8 cellular contexts compared by ENCODE assay signal in the genomic region with DNA sequence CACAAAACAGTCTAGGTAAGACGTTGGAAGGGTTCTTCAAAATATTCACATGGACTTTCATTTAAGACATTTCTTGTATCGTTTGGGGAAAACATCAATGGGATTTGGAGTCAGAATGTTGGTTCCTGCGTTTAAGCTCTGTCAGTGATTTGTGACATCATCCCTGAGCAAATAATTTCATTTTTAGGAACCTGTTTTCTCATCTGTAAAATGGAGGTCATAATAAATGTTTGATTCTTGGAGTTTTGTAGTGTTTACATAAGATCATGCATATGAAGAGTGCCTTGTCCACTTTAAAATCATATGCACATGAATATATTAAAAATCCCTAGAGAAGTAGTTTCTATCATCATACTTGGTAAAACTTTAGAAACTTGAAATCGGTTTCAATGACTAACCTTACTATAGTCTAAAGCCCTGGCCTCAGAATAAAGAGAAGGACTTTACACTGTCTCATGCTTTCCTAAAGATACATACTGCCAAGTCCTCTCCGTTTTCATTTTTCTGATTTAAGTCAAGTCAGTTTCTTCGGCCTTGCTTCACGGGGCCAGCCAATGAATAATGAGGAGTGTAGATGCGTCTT.
A peak's percentile ranks its signal among the peaks of the same experiment; 100 is the strongest.
DNase-seq lines count a peak whose midpoint lies in the region; ATAC-seq and TF ChIP-seq lines count a peak whose summit lies in the region.

No MANE protein-coding gene starts in this region.

- H3K18ac ChIP-seq in IMR-90 (ENCODE audit: low read depth, low read length) (no peak overlapping the region), mesenchymal stem cell (ENCODE audit: low read depth in 1 of 2, low read length in 2 of 2) (no peak overlapping the region)

- H3K79me1 ChIP-seq in IMR-90 (ENCODE audit: low read depth in 1 of 2, low read length in 2 of 2) (no peaks in the 10 kb centered on the region), mesenchymal stem cell (replicated peaks; ENCODE audit: low read length, poor library complexity, severe bottlenecking) (no peaks in the 10 kb centered on the region)

- H4K91ac ChIP-seq in IMR-90 (ENCODE audit: insufficient read depth, low read depth, low read length): no peak overlapping the region
- no peak overlapping the region for H4K91ac ChIP-seq in mesenchymal stem cell (ENCODE audit: low read length)

- H3K23ac ChIP-seq in IMR-90 (ENCODE audit: low read depth, low read length) (no peak overlapping the region), mesenchymal stem cell (ENCODE audit: low read length in 2 of 2) (no peak overlapping the region)

- H3K27ac ChIP-seq in 22Rv1: no peak overlapping the region
- H3K27ac ChIP-seq in IMR-90 (ENCODE audit: insufficient read depth, low read length): peak overlapping the region; percentile 8; the same call in 1 of the 2 replicates
- peak overlapping the region; percentile 32 to 54 for H3K27ac ChIP-seq in breast epithelium
- H3K27ac ChIP-seq in mesenchymal stem cell (ENCODE audit: low read length, poor library complexity, severe bottlenecking): peak overlapping the region; percentile 73

- H2BK5ac ChIP-seq in IMR-90 (ENCODE audit: low read depth, low read length, poor library complexity, severe bottlenecking) (peak overlapping the region; percentile 35), mesenchymal stem cell (ENCODE audit: low read depth, low read length, poor library complexity, severe bottlenecking) (no peak overlapping the region)

- no peak for ATAC-seq in IMR-90 (ENCODE audit: low read depth)

- no peak overlapping the region for H3K9ac ChIP-seq in IMR-90 (ENCODE audit: low read depth, low read length)
- H3K9ac ChIP-seq in mesenchymal stem cell (ENCODE audit: low read length): peak overlapping the region; percentile 80

- no peak for TF ChIP-seq RAD21 in IMR-90 (IDR thresholded peaks at IDR 0.05; ENCODE audit: low read length)

- peaks cover 6% of the 10 kb centered on the region for H3K9me1 ChIP-seq in IMR-90 (ENCODE audit: insufficient read depth, low read length)

- H3K4me2 ChIP-seq in IMR-90 (ENCODE audit: low read depth, low read length) (peak overlapping the region; percentile 65), mesenchymal stem cell (ENCODE audit: low read length, poor library complexity, severe bottlenecking) (peak overlapping the region; percentile 15)

- no peak overlapping the region for H2BK12ac ChIP-seq in mesenchymal stem cell (ENCODE audit: low read length in 2 of 2)

- POLR2A ChIA-PET in IMR-90 (lab: Charles Lee; ENCODE audit: unreplicated experiment): no interaction called here

- TF ChIP-seq CTCF in 22Rv1 (IDR thresholded peaks at IDR 0.05) (peak; percentile 65), IMR-90 (conservative IDR thresholded peaks at IDR 0.05; ENCODE audit: low read depth, low read length) (no peak), breast epithelium (IDR thresholded peaks at IDR 0.05) (no peak)

- no peak overlapping the region for H3K56ac ChIP-seq in IMR-90 (ENCODE audit: extremely low read depth, insufficient read depth, low read length)

- H2AFZ ChIP-seq in IMR-90 (replicated peaks; ENCODE audit: low read length, poor library complexity): no peak overlapping the region
- no peak overlapping the region for H2AFZ ChIP-seq in mesenchymal stem cell (ENCODE audit: low read depth, low read length)

- no peak overlapping the region for H2BK15ac ChIP-seq in IMR-90 (ENCODE audit: low read depth, low read length)
- H2BK15ac ChIP-seq in mesenchymal stem cell (ENCODE audit: low read depth, poor library complexity, severe bottlenecking): no peak overlapping the region

- in situ Hi-C loops in IMR-90 (cut with MboI; ENCODE audit: low sequenced_read_pairs): loop anchor here (5.0 to 25.0 kb wide), 4 partner anchors 211 to 931 kb away; a partner anchor contains a TSS

- dilution Hi-C loops in IMR-90 (cut with HindIII; ENCODE audit: low sequenced_read_pairs, unreplicated experiment): no loop called here

- H2AK5ac ChIP-seq in IMR-90 (ENCODE audit: low read depth, low read length) (0 out of 2 replicates have a peak overlapping the region, but pooled peaks have one; percentile 52), mesenchymal stem cell (ENCODE audit: low read length, severe bottlenecking) (no peak overlapping the region)

- H3K4me3 ChIP-seq in IMR-90 (ENCODE audit: insufficient read depth, low read depth, low read length) (peak overlapping the region; percentile 17; the same call in 1 of the 2 replicates), breast epithelium (peak overlapping the region in 2 of 3 donors; percentile 3 to 26), mesenchymal stem cell (ENCODE audit: insufficient read depth in 1 of 2, low read depth in 1 of 2, low read length in 2 of 2) (peak overlapping the region in 1 of 2 experiments; percentile 63)

- H3K14ac ChIP-seq in IMR-90 (replicated peaks; ENCODE audit: low read depth, low read length): no peak overlapping the region
- H3K14ac ChIP-seq in mesenchymal stem cell (ENCODE audit: low read length in 2 of 2): no peak overlapping the region

- no peak overlapping the region for H4K5ac ChIP-seq in IMR-90 (ENCODE audit: low read depth, low read length)

- CTCF ChIA-PET in IMR-90 (lab: Yijun Ruan, JAX): interaction anchor here (0.6 to 1.6 kb wide), 8 partner anchors 141 to 930 kb away, joined by 3 to 4 read pairs (median 3); no protein-coding TSS in a partner anchor

- H4K8ac ChIP-seq in IMR-90 (ENCODE audit: low read depth in 2 of 2, low read length in 2 of 2) (0 out of 4 replicates have a peak overlapping the region, but pooled peaks of 1 of the 2 experiments have one; percentile 49), mesenchymal stem cell (ENCODE audit: low read length) (peak overlapping the region; percentile 48)

- 0 out of 2 replicates have a peak, but pooled peaks cover 4% of the 10 kb centered on the region for H4K20me1 ChIP-seq in IMR-90 (ENCODE audit: insufficient read depth, low read length)

- H2BK20ac ChIP-seq in IMR-90 (ENCODE audit: low read depth, low read length): peak overlapping the region; percentile 46; the same call in 1 of the 2 replicates

- H3K9me3 ChIP-seq in IMR-90 (ENCODE audit: control insufficient read depth, insufficient read depth, low read length): peaks cover 4% of the 10 kb centered on the region; the same call in 1 of the 2 replicates
- H3K9me3 ChIP-seq in breast epithelium: peaks cover 6 to 7% of the 10 kb centered on the region in 2 donors
- peaks cover 10% of the 10 kb centered on the region for H3K9me3 ChIP-seq in mesenchymal stem cell (ENCODE audit: control insufficient read depth, low read length)

- BruUV-seq in IMR-90 (replicated peaks; lab: Mats Ljungman, UMichigan): no TSS peak

- H3K36me3 ChIP-seq in IMR-90 (ENCODE audit: control insufficient read depth, insufficient read depth, low read length): no peaks in the 10 kb centered on the region
- H3K36me3 ChIP-seq in breast epithelium: no peaks in the 10 kb centered on the region
- H3K36me3 ChIP-seq in mesenchymal stem cell (ENCODE audit: control insufficient read depth in 1 of 2, insufficient read depth in 2 of 2, low read depth in 1 of 2, low read length in 2 of 2): no peaks in the 10 kb centered on the region

- H2AK9ac ChIP-seq in IMR-90 (replicated peaks; ENCODE audit: low read depth, low read length, poor library complexity): no peak overlapping the region

- DNase-seq in IMR-90 (no peak), breast epithelium (ENCODE audit: low spot score in 2 of 2) (no peak), mesenchymal stem cell (no peak), anterior cingulate cortex (lab: John Stamatoyannopoulos, UW) (no peak), NCI-H446 treated with DMSO at 0.1 percent for 48 hours (lab: John Stamatoyannopoulos, UW) (no peak), NCI-H2081 (lab: John Stamatoyannopoulos, UW) (no peak), activated gamma-delta T cell (lab: John Stamatoyannopoulos, UW) (no peak)

- TF ChIP-seq POLR2A in IMR-90 (IDR thresholded peaks at IDR 0.05; ENCODE audit: low read depth, low read length) (no peak; the same call in 1 of the 2 replicates), breast epithelium (IDR thresholded peaks at IDR 0.05) (no peak)

- intact Hi-C loops in IMR-90 (cut with micrococcal nuclease) (loop anchor here (1.0 to 5.0 kb wide), 10 partner anchors 26 to 946 kb away; a partner anchor contains a TSS), breast epithelium (cut with DNase I; ENCODE audit: low total_unique reads) (no loop called here)

- no CpG with 5 or more reads among the region's 8 CpGs for WGBS in IMR-90 (ENCODE audit: extremely low coverage in 2 of 2, insufficient read length in 1 of 2), 2 experiments
- 36% methylated on average over 8 of the region's 8 CpGs for WGBS in mesenchymal stem cell

- 0 out of 2 replicates have a peak overlapping the region, but pooled peaks have one; percentile 59 for H2BK120ac ChIP-seq in IMR-90 (ENCODE audit: low read depth, low read length)
- H2BK120ac ChIP-seq in mesenchymal stem cell (ENCODE audit: low read depth, low read length): no peak overlapping the region

- H3K4me1 ChIP-seq in IMR-90 (ENCODE audit: control insufficient read depth, insufficient read depth, low read length) (peaks cover 9% of the 10 kb centered on the region; the same call in 1 of the 2 replicates), breast epithelium (no peaks in the 10 kb centered on the region), mesenchymal stem cell (ENCODE audit: control insufficient read depth, insufficient read depth, low read depth, low read length) (peaks cover 11% of the 10 kb centered on the region)

- H3K27me3 ChIP-seq in IMR-90 (ENCODE audit: control insufficient read depth, insufficient read depth, low read length) (no peaks in the 10 kb centered on the region), breast epithelium (no peaks in the 10 kb centered on the region), mesenchymal stem cell (ENCODE audit: control insufficient read depth in 1 of 2, insufficient read depth in 1 of 2, low read length in 2 of 2) (no peaks in the 10 kb centered on the region)

- H3K4ac ChIP-seq in IMR-90 (ENCODE audit: low read depth, low read length) (peak overlapping the region; percentile 45; the same call in 1 of the 2 replicates), mesenchymal stem cell (ENCODE audit: low read depth in 1 of 2, low read length in 2 of 2) (no peak overlapping the region)

TF ChIP-seq in IMR-90, 13 proteins besides CTCF, POLR2A, EP300 and RAD21:
- TF ChIP-seq CEBPB (IDR thresholded peaks at IDR 0.05; ENCODE audit: low read depth, low read length): no peak
- 0 out of 2 replicates have a peak, but pooled peaks have one; percentile 4 for TF ChIP-seq SMC3 (IDR thresholded peaks at IDR 0.05; ENCODE audit: low read depth, low read length)
